In the genomic region with DNA sequence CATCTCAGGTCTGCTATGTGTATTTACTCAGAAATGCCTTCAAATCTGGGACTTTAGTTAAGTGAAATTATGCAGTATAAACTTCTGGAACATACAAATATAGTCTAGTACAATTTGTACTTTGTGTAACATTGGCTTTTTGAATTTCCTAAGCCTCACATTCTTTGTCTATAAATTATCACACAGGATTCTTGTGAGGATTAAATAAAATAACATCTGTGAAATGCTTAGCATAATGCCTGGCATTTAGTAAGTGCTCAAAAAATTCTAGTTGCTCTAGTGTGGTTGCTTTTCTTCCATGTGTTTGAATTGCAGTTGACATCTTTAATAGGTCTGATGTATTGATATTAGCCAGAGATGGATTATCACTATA, we compare ENCODE assay signal across 9 cellular contexts. TPM values are rescaled to one million over a fixed set of nuclear protein-coding genes. Genes with fewer than 3 reads are reported as not detected.
A peak's percentile ranks its signal among the peaks of the same experiment; 100 is the strongest.
DNase-seq lines count a peak whose midpoint lies in the region; ATAC-seq and FAIRE-seq lines count a peak whose summit lies in the region.
"Had no signal": no experiment of that assay in that cellular context is flagged by ENCODE, and none has a peak within 500 bp of the region (broad histone marks: within the 10 kb centered on the region; RNA-seq: fewer than 3 reads in every experiment).

No MANE protein-coding gene starts in this region.

- H3K36me3 Mint-ChIP-seq in stimulated activated naive CD8-positive, alpha-beta T cell treated with anti-CD3 and anti-CD28 coated beads, Interleukin-15, Interleukin-2, amounts not matched to agents 100 ng/mL and 50 ng/mL, for 24 hours (ENCODE audit: low read depth): peaks cover 16% of the 10 kb centered on the region
- peaks cover 29% of the 10 kb centered on the region for H3K36me3 Mint-ChIP-seq in activated T-helper 2 cell treated with anti-CD3 and anti-CD28 coated beads, Interferon-gamma antibody, Interleukin-2, Interleukin-4, amounts not matched to agents 10 μg/mL and 5 μg/mL and 100 μg/mL, durations not matched to agents 14 hours and 24 hours and 36 hours (ENCODE audit: low read depth)
- peaks cover 36% of the 10 kb centered on the region for H3K36me3 Mint-ChIP-seq in effector memory CD8-positive, alpha-beta T cell (ENCODE audit: insufficient read depth)

- no peak for ATAC-seq in stimulated activated naive CD8-positive, alpha-beta T cell treated with anti-CD3 and anti-CD28 coated beads, Interleukin-15, Interleukin-2, amounts not matched to agents 100 U/mL and 50 U/mL, for 24 hours
- no peak for ATAC-seq in effector memory CD8-positive, alpha-beta T cell (replicated peaks)

- no peaks in the 10 kb centered on the region for H3K9me3 Mint-ChIP-seq in stimulated activated naive CD8-positive, alpha-beta T cell treated with anti-CD3 and anti-CD28 coated beads, Interleukin-15, Interleukin-2, amounts not matched to agents 100 ng/mL and 50 ng/mL, for 24 hours
- H3K9me3 Mint-ChIP-seq in activated T-helper 2 cell treated with anti-CD3 and anti-CD28 coated beads, Interferon-gamma antibody, Interleukin-2, Interleukin-4, amounts not matched to agents 10 μg/mL and 5 μg/mL and 100 μg/mL, durations not matched to agents 14 hours and 24 hours and 36 hours: no peaks in the 10 kb centered on the region
- H3K9me3 Mint-ChIP-seq in effector memory CD8-positive, alpha-beta T cell: no peaks in the 10 kb centered on the region
- H3K9me3 Mint-ChIP-seq: endodermal cell had no signal

- no peak overlapping the region for H3K27ac Mint-ChIP-seq in stimulated activated naive CD8-positive, alpha-beta T cell treated with anti-CD3 and anti-CD28 coated beads, Interleukin-15, Interleukin-2, amounts not matched to agents 100 ng/mL and 50 ng/mL, for 24 hours
- H3K27ac Mint-ChIP-seq in activated T-helper 2 cell treated with anti-CD3 and anti-CD28 coated beads, Interferon-gamma antibody, Interleukin-2, Interleukin-4, amounts not matched to agents 10 μg/mL and 5 μg/mL and 100 μg/mL, durations not matched to agents 14 hours and 24 hours and 36 hours: peak overlapping the region; percentile 99
- H3K27ac Mint-ChIP-seq in effector memory CD8-positive, alpha-beta T cell: peak overlapping the region in 1 of 2 donors; percentile 35

- intact Hi-C loops in activated T-helper 2 cell treated with anti-CD3 and anti-CD28 coated beads, Interferon-gamma antibody, Interleukin-2, Interleukin-4, amounts not matched to agents 10 μg/mL and 5 μg/mL and 100 μg/mL, durations not matched to agents 14 hours and 24 hours and 36 hours (cut with micrococcal nuclease): no loop called here

- H3K4me3 Mint-ChIP-seq in stimulated activated naive CD8-positive, alpha-beta T cell treated with anti-CD3 and anti-CD28 coated beads, Interleukin-15, Interleukin-2, amounts not matched to agents 100 ng/mL and 50 ng/mL, for 24 hours: peak overlapping the region; percentile 26
- H3K4me3 Mint-ChIP-seq in activated T-helper 2 cell treated with anti-CD3 and anti-CD28 coated beads, Interferon-gamma antibody, Interleukin-2, Interleukin-4, amounts not matched to agents 10 μg/mL and 5 μg/mL and 100 μg/mL, durations not matched to agents 14 hours and 24 hours and 36 hours (ENCODE audit: low read depth): peak overlapping the region; percentile 28
- H3K4me3 Mint-ChIP-seq in effector memory CD8-positive, alpha-beta T cell: no peak overlapping the region

- no peak for DNase-seq in stimulated activated naive CD8-positive, alpha-beta T cell treated with anti-CD3 and anti-CD28 coated beads, Interleukin-15, Interleukin-2, amounts not matched to agents 100 U/mL and 50 U/mL, for 24 hours
- DNase-seq in activated T-helper 2 cell treated with anti-CD3 and anti-CD28 coated beads, Interferon-gamma antibody, Interleukin-2, Interleukin-4, amounts not matched to agents 10 μg/mL and 5 μg/mL and 100 μg/mL, durations not matched to agents 14 hours and 24 hours and 36 hours (ENCODE audit: low spot score): no peak
- DNase-seq in frontal cortex (ENCODE audit: low spot score in 2 of 2): no peak
- no peak for DNase-seq in stimulated activated CD4-positive, alpha-beta T cell treated with anti-CD3 and anti-CD28 coated beads, Interleukin-12 subunit alpha, Interleukin-12 subunit beta, amount 100 ng/mL, for 4 hours
- DNase-seq in effector memory CD8-positive, alpha-beta T cell: no peak
- DNase-seq: endodermal cell, mesendoderm, NCI-H1694 had no signal

- H3K27me3 Mint-ChIP-seq in stimulated activated naive CD8-positive, alpha-beta T cell treated with anti-CD3 and anti-CD28 coated beads, Interleukin-15, Interleukin-2, amounts not matched to agents 100 ng/mL and 50 ng/mL, for 24 hours: no peaks in the 10 kb centered on the region
- no peaks in the 10 kb centered on the region for H3K27me3 Mint-ChIP-seq in activated T-helper 2 cell treated with anti-CD3 and anti-CD28 coated beads, Interferon-gamma antibody, Interleukin-2, Interleukin-4, amounts not matched to agents 10 μg/mL and 5 μg/mL and 100 μg/mL, durations not matched to agents 14 hours and 24 hours and 36 hours (ENCODE audit: low read depth)
- no peaks in the 10 kb centered on the region for H3K27me3 Mint-ChIP-seq in effector memory CD8-positive, alpha-beta T cell

- no peak for FAIRE-seq in frontal cortex (lab: Jason Lieb, UNC)

- peaks cover 26% of the 10 kb centered on the region for H3K4me1 Mint-ChIP-seq in stimulated activated naive CD8-positive, alpha-beta T cell treated with anti-CD3 and anti-CD28 coated beads, Interleukin-15, Interleukin-2, amounts not matched to agents 100 ng/mL and 50 ng/mL, for 24 hours (ENCODE audit: low read depth)
- peaks cover 35% of the 10 kb centered on the region for H3K4me1 Mint-ChIP-seq in activated T-helper 2 cell treated with anti-CD3 and anti-CD28 coated beads, Interferon-gamma antibody, Interleukin-2, Interleukin-4, amounts not matched to agents 10 μg/mL and 5 μg/mL and 100 μg/mL, durations not matched to agents 14 hours and 24 hours and 36 hours (ENCODE audit: low read depth)
- H3K4me1 Mint-ChIP-seq in effector memory CD8-positive, alpha-beta T cell (ENCODE audit: low read depth in 2 of 2): peaks cover 16 to 22% of the 10 kb centered on the region in 2 donors

RNA-seq across cellular contexts. Expression of gene HMMR, which starts 2.6 kb away (rescaled TPM):
- total RNA-seq in activated T-helper 2 cell treated with anti-CD3 and anti-CD28 coated beads, Interferon-gamma antibody, Interleukin-2, Interleukin-4, amounts not matched to agents 10 μg/mL and 5 μg/mL and 100 μg/mL, durations not matched to agents 14 hours and 24 hours and 36 hours: 39.3 and 40.3 TPM in 2 replicates
- total RNA-seq in frontal cortex: 2.9 TPM

RNA-seq across cellular contexts. Expression of gene NUDCD2, which starts 3.1 kb away (rescaled TPM):
- total RNA-seq in activated T-helper 2 cell treated with anti-CD3 and anti-CD28 coated beads, Interferon-gamma antibody, Interleukin-2, Interleukin-4, amounts not matched to agents 10 μg/mL and 5 μg/mL and 100 μg/mL, durations not matched to agents 14 hours and 24 hours and 36 hours: 39.6 and 48.0 TPM in 2 replicates
- 17.5 TPM for total RNA-seq in frontal cortex

RNA-seq across cellular contexts. Expression of gene CCNG1, which starts 25.7 kb away (rescaled TPM):
- 87.8 and 89.4 TPM in 2 replicates for total RNA-seq in activated T-helper 2 cell treated with anti-CD3 and anti-CD28 coated beads, Interferon-gamma antibody, Interleukin-2, Interleukin-4, amounts not matched to agents 10 μg/mL and 5 μg/mL and 100 μg/mL, durations not matched to agents 14 hours and 24 hours and 36 hours
- 133 TPM for total RNA-seq in frontal cortex

RNA-seq across cellular contexts. Expression of gene MAT2B, which starts 42.4 kb away (rescaled TPM):
- 93.2 and 98.9 TPM in 2 replicates for total RNA-seq in activated T-helper 2 cell treated with anti-CD3 and anti-CD28 coated beads, Interferon-gamma antibody, Interleukin-2, Interleukin-4, amounts not matched to agents 10 μg/mL and 5 μg/mL and 100 μg/mL, durations not matched to agents 14 hours and 24 hours and 36 hours
- 37.1 TPM for total RNA-seq in frontal cortex

Comparison
In these comparisons a context has a peak if more than half of its experiments do, and no peak if none do; other contexts are left out.
1. H3K4me3 Mint-ChIP-seq: peak in stimulated activated naive CD8-positive, alpha-beta T cell treated with anti-CD3 and anti-CD28 coated beads, Interleukin-15, Interleukin-2, amounts not matched to agents 100 ng/mL and 50 ng/mL, for 24 hours (single experiment) and activated T-helper 2 cell treated with anti-CD3 and anti-CD28 coated beads, Interferon-gamma antibody, Interleukin-2, Interleukin-4, amounts not matched to agents 10 μg/mL and 5 μg/mL and 100 μg/mL, durations not matched to agents 14 hours and 24 hours and 36 hours (single experiment); none in effector memory CD8-positive, alpha-beta T cell (0 of 2).
2. RNA of gene HMMR, which starts 2.6 kb away (total RNA-seq): 39.3 to 40.3 TPM in activated T-helper 2 cell treated with anti-CD3 and anti-CD28 coated beads, Interferon-gamma antibody, Interleukin-2, Interleukin-4, amounts not matched to agents 10 μg/mL and 5 μg/mL and 100 μg/mL, durations not matched to agents 14 hours and 24 hours and 36 hours; 2.9 TPM in frontal cortex (single experiment); every median in the first group is over 10 times any median in the second.